In genomic region chr21:45151484-45152115, GRCh38 we compare ENCODE assay signal across 2 cellular contexts.
TF ChIP-seq lines count a peak whose summit lies in the region.

No MANE protein-coding gene starts in this region.

TF ChIP-seq in IMR-90, 13 proteins besides CTCF, POLR2A, EP300 and RAD21 (continued from another document):
- TF ChIP-seq ELK1 (IDR thresholded peaks at IDR 0.05; ENCODE audit: borderline replicate concordance, low read depth, low read length) = no peak
- no peak for TF ChIP-seq RFX5 (IDR thresholded peaks at IDR 0.05; ENCODE audit: low read depth, low read length)
- TF ChIP-seq NFE2L2 (IDR thresholded peaks at IDR 0.05; ENCODE audit: low read depth, low read length) = no peak
- no peak for TF ChIP-seq SMC3 (IDR thresholded peaks at IDR 0.05; ENCODE audit: low read depth, low read length)
- no peak for TF ChIP-seq RCOR1 (IDR thresholded peaks at IDR 0.05; ENCODE audit: insufficient replicate concordance, low read length)
- no peak for TF ChIP-seq BHLHE40 (IDR thresholded peaks at IDR 0.05; ENCODE audit: low read depth, low read length)
- TF ChIP-seq, protein P1, sequence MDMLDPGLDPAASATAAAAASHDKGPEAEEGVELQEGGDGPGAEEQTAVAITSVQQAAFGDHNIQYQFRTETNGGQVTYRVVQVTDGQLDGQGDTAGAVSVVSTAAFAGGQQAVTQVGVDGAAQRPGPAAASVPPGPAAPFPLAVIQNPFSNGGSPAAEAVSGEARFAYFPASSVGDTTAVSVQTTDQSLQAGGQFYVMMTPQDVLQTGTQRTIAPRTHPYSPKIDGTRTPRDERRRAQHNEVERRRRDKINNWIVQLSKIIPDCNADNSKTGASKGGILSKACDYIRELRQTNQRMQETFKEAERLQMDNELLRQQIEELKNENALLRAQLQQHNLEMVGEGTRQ (IDR thresholded peaks at IDR 0.05; ENCODE audit: low read depth, low read length) = no peak
- no peak for TF ChIP-seq MXI1 (IDR thresholded peaks at IDR 0.05; ENCODE audit: borderline replicate concordance, low read depth, low read length)

TF ChIP-seq in GM23338, 12 proteins besides CTCF, POLR2A, EP300 and RAD21:
- TF ChIP-seq REST (IDR thresholded peaks at IDR 0.05; ENCODE audit: unreplicated experiment) (no peak), ZNF462 (CRISPR knock-in tag; IDR thresholded peaks at IDR 0.05) (no peak), ZNF114 (CRISPR knock-in tag; IDR thresholded peaks at IDR 0.05) (no peak), EZH2 (IDR thresholded peaks at IDR 0.05; ENCODE audit: low read depth, unreplicated experiment) (no peak), ZNF331 (CRISPR knock-in tag; IDR thresholded peaks at IDR 0.05; ENCODE audit: low read depth) (no peak), NANOG (IDR thresholded peaks at IDR 0.05; ENCODE audit: borderline replicate concordance) (no peak), CREB1 (CRISPR knock-in tag; IDR thresholded peaks at IDR 0.05; ENCODE audit: low read depth) (no peak)
